ENCODE assay signal across 10 cellular contexts in genomic region chr2:104862061-104862941, GRCh38. TPM values are rescaled to one million over a fixed set of nuclear protein-coding genes. Genes with fewer than 3 reads are reported as not detected.
DNase-seq lines count a peak whose midpoint lies in the region; ATAC-seq and TF ChIP-seq lines count a peak whose summit lies in the region.
"Had no signal": no experiment of that assay in that cellular context is flagged by ENCODE, and none has a peak within 500 bp of the region (broad histone marks: within the 10 kb centered on the region; RNA-seq: fewer than 3 reads in every experiment).

No MANE protein-coding gene starts in this region.

- WGBS in adrenal gland, 4 donors: 4 to 10% (median 4%) methylated on average over 28 to 60 of the region's 60 CpGs

- no peaks in the 10 kb centered on the region for H3K4me1 ChIP-seq in CD4-positive, CD25-positive, alpha-beta regulatory T cell (ENCODE audit: control insufficient read depth, insufficient read depth, low read length, poor library complexity, severe bottlenecking)
- H3K4me1 ChIP-seq in HUES6 (ENCODE audit: control insufficient read depth, insufficient read depth, low read length) (peaks cover 19% of the 10 kb centered on the region), adrenal gland (replicated peaks in 1 of 2) (peaks cover 0 to 7% of the 10 kb centered on the region in 2 donors)

- no peaks in the 10 kb centered on the region for H3K9me2 ChIP-seq in neural cell (ENCODE audit: insufficient read depth, low read length)

- H3K9ac ChIP-seq in HUES6 (ENCODE audit: low read length) (no peak overlapping the region), neural cell (ENCODE audit: low read length) (peak overlapping the region; percentile 89)

- H3K27ac Mint-ChIP-seq in CD4-positive, CD25-positive, alpha-beta regulatory T cell: no peak overlapping the region
- H3K27ac Mint-ChIP-seq in dendritic cell treated with granulocyte-macrophage colony-stimulating factor and Interleukin-4, amounts not matched to agents 40 ng/mL and 50 ng/mL, for 4 days: no peak overlapping the region
- no peak overlapping the region for H3K27ac Mint-ChIP-seq in Calu3 (ENCODE audit: unreplicated experiment)

- no TSS peak for BruUV-seq in Calu3 (replicated peaks; lab: Mats Ljungman, UMichigan)

- DNase-seq in CD4-positive, CD25-positive, alpha-beta regulatory T cell: no peak
- DNase-seq in Calu3: no peak
- DNase-seq in AG20443 (ENCODE audit: low spot score): no peak
- DNase-seq in adrenal gland: no peak
- DNase-seq: heart left ventricle, KG1 had no signal

- H4K20me1 ChIP-seq in neural cell (ENCODE audit: insufficient read depth): peaks cover 39% of the 10 kb centered on the region

- H3K27ac ChIP-seq in CD4-positive, CD25-positive, alpha-beta regulatory T cell (ENCODE audit: insufficient read depth, low read length, poor library complexity, severe bottlenecking): no peak overlapping the region
- H3K27ac ChIP-seq in HUES6 (ENCODE audit: low read depth, low read length) (no peak overlapping the region), neural cell (ENCODE audit: low read length) (peak overlapping the region; percentile 94), adrenal gland (no peak overlapping the region)
- H3K27ac ChIP-seq: heart left ventricle had no signal

- H3K4me3 Mint-ChIP-seq in CD4-positive, CD25-positive, alpha-beta regulatory T cell: peak overlapping the region in 3 of 4 donors; percentile 17 to 65 (median 26)
- peak overlapping the region; percentile 22 for H3K4me3 Mint-ChIP-seq in dendritic cell treated with granulocyte-macrophage colony-stimulating factor and Interleukin-4, amounts not matched to agents 40 ng/mL and 50 ng/mL, for 4 days
- H3K4me3 Mint-ChIP-seq in Calu3 (ENCODE audit: low read depth, unreplicated experiment): no peak overlapping the region

- H3K36me3 Mint-ChIP-seq in CD4-positive, CD25-positive, alpha-beta regulatory T cell: peaks cover 4% of the 10 kb centered on the region
- no peaks in the 10 kb centered on the region for H3K36me3 Mint-ChIP-seq in dendritic cell treated with granulocyte-macrophage colony-stimulating factor and Interleukin-4, amounts not matched to agents 40 ng/mL and 50 ng/mL, for 4 days (ENCODE audit: low read depth)
- no peaks in the 10 kb centered on the region for H3K36me3 Mint-ChIP-seq in Calu3 (ENCODE audit: insufficient read depth, unreplicated experiment)

- H3K4me3 ChIP-seq in CD4-positive, CD25-positive, alpha-beta regulatory T cell (ENCODE audit: low read depth, low read length): no peak overlapping the region
- H3K4me3 ChIP-seq in HUES6 (ENCODE audit: low read depth, low read length): peak overlapping the region; percentile 63
- peak overlapping the region; percentile 88 for H3K4me3 ChIP-seq in neural cell (ENCODE audit: low read length)
- no peak overlapping the region for H3K4me3 ChIP-seq in adrenal gland

- CTCF ChIA-PET in Calu3 (lab: Charles Lee): no interaction called here

- peaks cover 0 to 11% (median 9%) of the 10 kb centered on the region in 4 donors for H3K4me1 Mint-ChIP-seq in CD4-positive, CD25-positive, alpha-beta regulatory T cell
- H3K4me1 Mint-ChIP-seq in dendritic cell treated with granulocyte-macrophage colony-stimulating factor and Interleukin-4, amounts not matched to agents 40 ng/mL and 50 ng/mL, for 4 days (ENCODE audit: low read depth): peaks cover 35% of the 10 kb centered on the region
- no peaks in the 10 kb centered on the region for H3K4me1 Mint-ChIP-seq in Calu3 (ENCODE audit: low read depth, unreplicated experiment)

- peaks cover 5% of the 10 kb centered on the region for H3F3A ChIP-seq in neural cell (ENCODE audit: insufficient read depth, low read length, poor library complexity, severe bottlenecking)

- peaks cover 4 to 6% of the 10 kb centered on the region in 2 experiments for H3K9me3 ChIP-seq in CD4-positive, CD25-positive, alpha-beta regulatory T cell (ENCODE audit: control insufficient read depth in 2 of 2, low read length in 2 of 2)
- H3K9me3 ChIP-seq in HUES6 (ENCODE audit: control insufficient read depth, insufficient read depth, low read depth, low read length) (no peaks in the 10 kb centered on the region), neural cell (ENCODE audit: low read length) (no peaks in the 10 kb centered on the region), adrenal gland (replicated peaks in 1 of 3) (no peaks in the 10 kb centered on the region)
- H3K9me3 ChIP-seq: heart left ventricle had no signal

- peaks cover 100% of the 10 kb centered on the region for H3K79me2 ChIP-seq in neural cell (replicated peaks; ENCODE audit: insufficient read depth, low read length)

- peak overlapping the region; percentile 98 for H3K4me2 ChIP-seq in neural cell (ENCODE audit: low read length)

- H3K27me3 ChIP-seq in CD4-positive, CD25-positive, alpha-beta regulatory T cell (ENCODE audit: control insufficient read depth, insufficient read depth, low read length): peaks cover 52% of the 10 kb centered on the region
- H3K27me3 ChIP-seq in HUES6 (ENCODE audit: control insufficient read depth, insufficient read depth, low read length) (peaks cover 100% of the 10 kb centered on the region), neural cell (ENCODE audit: insufficient read depth, low read depth, low read length) (no peaks in the 10 kb centered on the region), adrenal gland (peaks cover 100% of the 10 kb centered on the region)

- ATAC-seq in CD4-positive, CD25-positive, alpha-beta regulatory T cell (ENCODE audit: low read depth in 2 of 2): no peak
- no peak for ATAC-seq in GM18909 (IDR thresholded peaks at IDR 0.05; ENCODE audit: poor library complexity, unreplicated experiment)

- peaks cover 0 to 11% (median 0%) of the 10 kb centered on the region in 7 donors for H3K9me3 Mint-ChIP-seq in CD4-positive, CD25-positive, alpha-beta regulatory T cell
- no peaks in the 10 kb centered on the region for H3K9me3 Mint-ChIP-seq in dendritic cell treated with granulocyte-macrophage colony-stimulating factor and Interleukin-4, amounts not matched to agents 40 ng/mL and 50 ng/mL, for 4 days
- H3K9me3 Mint-ChIP-seq in Calu3 (ENCODE audit: low read depth, unreplicated experiment): no peaks in the 10 kb centered on the region

- no peak for TF ChIP-seq RAD21 in neural cell (conservative IDR thresholded peaks at IDR 0.05)

- no peak overlapping the region for H2AFZ ChIP-seq in neural cell (ENCODE audit: low read depth, low read length)

- no peaks in the 10 kb centered on the region for H3K36me3 ChIP-seq in CD4-positive, CD25-positive, alpha-beta regulatory T cell (ENCODE audit: control insufficient read depth, insufficient read depth, low read length)
- no peaks in the 10 kb centered on the region for H3K36me3 ChIP-seq in HUES6 (ENCODE audit: control insufficient read depth, insufficient read depth, low read length)
- no peaks in the 10 kb centered on the region for H3K36me3 ChIP-seq in neural cell (ENCODE audit: insufficient read depth, low read length)
- no peaks in the 10 kb centered on the region for H3K36me3 ChIP-seq in adrenal gland (replicated peaks in 1 of 2)
- H3K36me3 ChIP-seq: heart left ventricle had no signal

- peaks cover 84% of the 10 kb centered on the region for H3K27me3 Mint-ChIP-seq in CD4-positive, CD25-positive, alpha-beta regulatory T cell
- peaks cover 88% of the 10 kb centered on the region for H3K27me3 Mint-ChIP-seq in dendritic cell treated with granulocyte-macrophage colony-stimulating factor and Interleukin-4, amounts not matched to agents 40 ng/mL and 50 ng/mL, for 4 days
- peaks cover 43% of the 10 kb centered on the region for H3K27me3 Mint-ChIP-seq in Calu3 (ENCODE audit: unreplicated experiment)

- TF ChIP-seq CTCF in neural cell (IDR thresholded peaks at IDR 0.05; ENCODE audit: poor library complexity, severe bottlenecking) (no peak), Calu3 (IDR thresholded peaks at IDR 0.05; ENCODE audit: unreplicated experiment) (no peak), adrenal gland (IDR thresholded peaks at IDR 0.05) (no peak)

- intact Hi-C loops in dendritic cell treated with granulocyte-macrophage colony-stimulating factor and Interleukin-4, amounts not matched to agents 40 ng/mL and 50 ng/mL, for 4 days (cut with micrococcal nuclease): loop anchor here (5.0 kb wide), 1 partner anchor 175 kb away; the partner anchor contains the start of gene MRPS9
- intact Hi-C loops in Calu3 (cut with micrococcal nuclease; ENCODE audit: unreplicated experiment): no loop called here
- intact Hi-C loops in adrenal gland (cut with DNase I): loop anchor here in 1 of 2 donors (10.0 kb wide), 1 partner anchor 1698 kb away; no protein-coding TSS in a partner anchor

- no peak for TF ChIP-seq EP300 in neural cell (conservative IDR thresholded peaks at IDR 0.05; ENCODE audit: poor library complexity, severe bottlenecking)

- no peak for TF ChIP-seq POLR2A in adrenal gland (IDR thresholded peaks at IDR 0.05)

TF ChIP-seq in neural cell, 6 proteins besides CTCF, POLR2A, EP300 and RAD21 (continues in another document):
- no peak for TF ChIP-seq SMC3 (conservative IDR thresholded peaks at IDR 0.05; ENCODE audit: poor library complexity)
- TF ChIP-seq TAF1 (IDR thresholded peaks at IDR 0.05; ENCODE audit: low read depth): no peak

RNA-seq across cellular contexts. Expression of gene POU3F3, which starts 8.4 kb away (rescaled TPM):
- not detected for total RNA-seq in CD4-positive, CD25-positive, alpha-beta regulatory T cell
- polyA plus RNA-seq in CD4-positive, CD25-positive, alpha-beta regulatory T cell: not detected
- polyA plus RNA-seq in neural cell: 69.3 and 72.0 TPM in 2 replicates
- polyA minus RNA-seq in neural cell: 136 and 152 TPM in 2 replicates
- not detected in 2 replicates for total RNA-seq in Calu3 (2022)
- total RNA-seq in adrenal gland: under 1 TPM in 4 of 8 donors, not detected in 4; 0.06 to 0.14 (median 0.11) TPM
- polyA plus RNA-seq in adrenal gland: under 1 TPM; 0.03 to 0.18 (median 0.16) TPM

Comparison
In these comparisons a context has a peak if more than half of its experiments do, and no peak if none do; other contexts are left out.
1. H3K4me3 ChIP-seq: peak in HUES6 (single experiment) and neural cell (single experiment); none in CD4-positive, CD25-positive, alpha-beta regulatory T cell (single experiment) and adrenal gland (0 of 4).